7 cellular contexts compared by ENCODE assay signal in the genomic region with DNA sequence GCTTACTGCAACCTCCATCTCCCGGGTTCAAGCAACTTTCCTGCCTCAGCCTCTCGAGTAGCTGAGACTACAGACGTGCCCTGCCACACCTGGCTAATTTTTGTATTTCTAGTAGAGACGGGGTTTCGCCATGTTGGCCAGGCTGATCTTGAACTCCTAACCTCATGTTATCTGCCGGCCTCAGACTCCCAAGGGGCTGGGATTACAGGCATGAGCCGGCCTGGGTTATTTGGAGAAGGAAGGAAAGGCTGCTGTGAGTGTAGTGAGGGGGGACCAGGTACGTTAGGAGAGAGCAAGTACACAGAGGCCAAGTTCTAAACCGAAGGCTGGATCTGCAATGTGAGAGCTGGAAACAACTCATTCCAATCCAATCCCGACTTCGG. TPM values are rescaled to one million over a fixed set of nuclear protein-coding genes. Genes with fewer than 3 reads are reported as not detected.
DNase-seq lines count a peak whose midpoint lies in the region; ATAC-seq and TF ChIP-seq lines count a peak whose summit lies in the region.
"Had no signal": no experiment of that assay in that cellular context is flagged by ENCODE, and none has a peak within 500 bp of the region (broad histone marks: within the 10 kb centered on the region; RNA-seq: fewer than 3 reads in every experiment).

No MANE protein-coding gene starts in this region.

- no peak overlapping the region for H3K4me3 ChIP-seq in RWPE2 (ENCODE audit: severe bottlenecking)
- H3K4me3 ChIP-seq in right cardiac atrium (ENCODE audit: low read length), result peak overlapping the region; percentile 45
- H3K4me3 ChIP-seq in suprapubic skin, result peak overlapping the region; percentile 30

- no peak for TF ChIP-seq EP300 in suprapubic skin (IDR thresholded peaks at IDR 0.05)

- H3K36me3 ChIP-seq in RWPE2 (ENCODE audit: low read depth) (no peaks in the 10 kb centered on the region), suprapubic skin (no peaks in the 10 kb centered on the region)

- ATAC-seq in RWPE2 (ENCODE audit: low read depth) (no peak), right cardiac atrium (peak in 1 of 2 donors; percentile 31), HG03025 (IDR thresholded peaks at IDR 0.05; ENCODE audit: low FRiP score, unreplicated experiment) (no peak), GM21526 (IDR thresholded peaks at IDR 0.05; ENCODE audit: low FRiP score, unreplicated experiment) (no peak)

- H3K4me1 ChIP-seq in RWPE2 (ENCODE audit: insufficient read depth, poor library complexity, severe bottlenecking) (no peaks in the 10 kb centered on the region), right cardiac atrium (ENCODE audit: control insufficient read depth, insufficient read depth, low read length) (peaks cover 3% of the 10 kb centered on the region), suprapubic skin (no peaks in the 10 kb centered on the region)

- intact Hi-C loops in right cardiac atrium (cut with DNase I), result no loop called here

- TF ChIP-seq CTCF in RWPE2 (IDR thresholded peaks at IDR 0.05; ENCODE audit: poor library complexity, severe bottlenecking) (no peak), suprapubic skin (IDR thresholded peaks at IDR 0.05) (no peak)

- peak overlapping the region; percentile 9 for H3K27ac ChIP-seq in RWPE2 (ENCODE audit: poor library complexity, severe bottlenecking)
- H3K27ac ChIP-seq in right cardiac atrium (ENCODE audit: low read length), result peak overlapping the region; percentile 2
- H3K27ac ChIP-seq in suprapubic skin, result no peak overlapping the region
- H3K27ac ChIP-seq: HL-60 had no signal

- TF ChIP-seq POLR2A in suprapubic skin (IDR thresholded peaks at IDR 0.05), result no peak

- H3K9me3 ChIP-seq in RWPE2 (ENCODE audit: severe bottlenecking) (no peaks in the 10 kb centered on the region), right cardiac atrium (ENCODE audit: control insufficient read depth, low read length) (no peaks in the 10 kb centered on the region), suprapubic skin (no peaks in the 10 kb centered on the region)

- WGBS in right cardiac atrium, result 37% methylated on average over 11 of the region's 11 CpGs
- 47% methylated on average over 11 of the region's 11 CpGs for WGBS in suprapubic skin

- no peaks in the 10 kb centered on the region for H3K27me3 ChIP-seq in RWPE2 (ENCODE audit: insufficient read depth, poor library complexity, severe bottlenecking)
- H3K27me3 ChIP-seq in right cardiac atrium (ENCODE audit: control insufficient read depth, insufficient read depth), result no peaks in the 10 kb centered on the region
- H3K27me3 ChIP-seq in suprapubic skin, result no peaks in the 10 kb centered on the region

- DNase-seq in RWPE2 (ENCODE audit: low spot score), result no peak
- no peak for DNase-seq in right cardiac atrium
- no peak for DNase-seq in suprapubic skin (ENCODE audit: low spot score in 2 of 2)
- DNase-seq: activated gamma-delta T cell had no signal

RNA-seq across cellular contexts. Expression of gene BATF2, which starts 0.5 kb away (rescaled TPM):
- total RNA-seq in right cardiac atrium (1 to 10 TPM; 1.4 to 3.5 (median 1.7) TPM), suprapubic skin (under 1 TPM in 2 of 4 donors, not detected in 2; 0.30 to 0.38 TPM)
- polyA plus RNA-seq in right cardiac atrium, result 1.3 TPM

RNA-seq across cellular contexts. Expression of gene ARL2, which starts 17.6 kb away (rescaled TPM):
- total RNA-seq in right cardiac atrium (100 to 1,000 TPM; 117 to 144 (median 130) TPM), suprapubic skin (10 to 100 TPM; 67.8 to 91.3 (median 87.8) TPM)
- 179 TPM for polyA plus RNA-seq in right cardiac atrium

RNA-seq across cellular contexts. Expression of gene MAJIN, which starts 24.4 kb away (rescaled TPM):
- total RNA-seq in right cardiac atrium (not detected), suprapubic skin (not detected)
- not detected for polyA plus RNA-seq in right cardiac atrium

RNA-seq across cellular contexts. Expression of gene SNX15, which starts 30.9 kb away (rescaled TPM):
- total RNA-seq in right cardiac atrium, result 10 to 100 TPM; 14.3 to 25.2 (median 19.9) TPM
- polyA plus RNA-seq in right cardiac atrium, result 16.7 TPM
- total RNA-seq in suprapubic skin, result 10 to 100 TPM; 12.1 to 30.9 (median 24.2) TPM

RNA-seq across cellular contexts. Expression of gene SAC3D1, which starts 44.7 kb away (rescaled TPM):
- total RNA-seq in right cardiac atrium (1 to 10 TPM; 4.2 to 7.7 (median 6.4) TPM), suprapubic skin (10 to 100 TPM in 3 of 4 donors, 1 to 10 TPM in 1; 8.7 to 16.5 (median 12.4) TPM)
- polyA plus RNA-seq in right cardiac atrium, result 6.4 TPM
